14 cellular contexts compared by ENCODE assay signal in genomic region chr10:96991313-96991841, GRCh38.
DNase-seq lines count a peak whose midpoint lies in the region; TF ChIP-seq lines count a peak whose summit lies in the region.
"Had no signal": no experiment of that assay in that cellular context is flagged by ENCODE, and none has a peak within 500 bp of the region (broad histone marks: within the 10 kb centered on the region; RNA-seq: fewer than 3 reads in every experiment).

No MANE protein-coding gene starts in this region.

- no peaks in the 10 kb centered on the region for H3K27me3 Mint-ChIP-seq in mesothelial cell of epicardium (ENCODE audit: low read depth)
- H3K27me3 Mint-ChIP-seq: memory B cell had no signal

- TF ChIP-seq CTCF in GM12865 (IDR thresholded peaks at IDR 0.05; ENCODE audit: insufficient read depth, low read depth, low read length, missing control alignments) (no peak), mesothelial cell of epicardium (IDR thresholded peaks at IDR 0.05; ENCODE audit: unreplicated experiment) (no peak), GM13977 (IDR thresholded peaks at IDR 0.05; ENCODE audit: extremely low read depth, insufficient read depth, missing control alignments) (no peak), lower leg skin (IDR thresholded peaks at IDR 0.05) (no peak)

- no peaks in the 10 kb centered on the region for H3K36me3 Mint-ChIP-seq in mesothelial cell of epicardium

- no peaks in the 10 kb centered on the region for H3K36me3 ChIP-seq in GM23248 (ENCODE audit: low read depth)
- H3K36me3 ChIP-seq in adipocyte (ENCODE audit: control insufficient read depth, insufficient read depth, low read length, severe bottlenecking) = no peaks in the 10 kb centered on the region
- H3K36me3 ChIP-seq: upper lobe of left lung had no signal

- in situ Hi-C loops in GM23248 (cut with MboI) (no loop called here), GM13977 (cut with MboI; ENCODE audit: low pct_unique_long_range_greater_than_20kb, low sequenced_read_pairs, unreplicated experiment) (no loop called here)

- H3K27ac Mint-ChIP-seq in mesothelial cell of epicardium = peak overlapping the region; percentile 13
- H3K27ac Mint-ChIP-seq: endodermal cell, memory B cell had no signal

- H3K9me3 Mint-ChIP-seq in mesothelial cell of epicardium = no peaks in the 10 kb centered on the region
- H3K9me3 Mint-ChIP-seq: endodermal cell, memory B cell had no signal

- H4K20me1 ChIP-seq in GM23248 (ENCODE audit: insufficient read depth) = no peaks in the 10 kb centered on the region

- H3K4me3 ChIP-seq in GM12865 (ENCODE audit: low read depth, low read length) (no peak overlapping the region), GM23248 (peak overlapping the region; percentile 62), adipocyte (ENCODE audit: low read length) (peak overlapping the region; percentile 29), lower leg skin (ENCODE audit: low read depth, poor library complexity, severe bottlenecking) (no peak overlapping the region)
- H3K4me3 ChIP-seq: PC-9, upper lobe of left lung had no signal

- H3K9ac ChIP-seq in GM23248 = peak overlapping the region; percentile 43
- peak overlapping the region; percentile 17 for H3K9ac ChIP-seq in adipocyte (ENCODE audit: low read length)

- intact Hi-C loops in lower leg skin (cut with DNase I; ENCODE audit: low total_unique reads) = no loop called here

- peak overlapping the region; percentile 69 for H3K27ac ChIP-seq in GM23248
- H3K27ac ChIP-seq: PC-9, upper lobe of left lung had no signal

- H3K27me3 ChIP-seq in GM23248 (replicated peaks; ENCODE audit: insufficient read depth) = no peaks in the 10 kb centered on the region
- H3K27me3 ChIP-seq in adipocyte (replicated peaks; ENCODE audit: control insufficient read depth, insufficient read depth, low read length) = no peaks in the 10 kb centered on the region
- H3K27me3 ChIP-seq: upper lobe of left lung had no signal

- H3K4me3 Mint-ChIP-seq in mesothelial cell of epicardium = no peak overlapping the region
- H3K4me3 Mint-ChIP-seq: endodermal cell, memory B cell had no signal

- H3K79me2 ChIP-seq in GM23248 (ENCODE audit: insufficient read depth) = no peaks in the 10 kb centered on the region

- peaks cover 34% of the 10 kb centered on the region for H3F3A ChIP-seq in GM23248 (ENCODE audit: insufficient read depth)

- H3K4me1 Mint-ChIP-seq in mesothelial cell of epicardium = peaks cover 18% of the 10 kb centered on the region

- WGBS in GM23248 (ENCODE audit: low coverage in 1 of 2, low lambda C conversion rate in 2 of 2, missing lambda C conversion rate in 2 of 2), 2 experiments = 2% methylated on average over 7 of the region's 7 CpGs
- 40 to 48% methylated on average over 7 of the region's 7 CpGs for WGBS in lower leg skin, 2 donors

- H2AFZ ChIP-seq in GM23248 = peak overlapping the region; percentile 53
- H2AFZ ChIP-seq: PC-9 had no signal

- TF ChIP-seq POLR2A in lower leg skin (IDR thresholded peaks at IDR 0.05) = no peak

- no peaks in the 10 kb centered on the region for H3K9me3 ChIP-seq in GM23248 (ENCODE audit: low read depth)
- H3K9me3 ChIP-seq in adipocyte (ENCODE audit: control insufficient read depth, low read length) = no peaks in the 10 kb centered on the region
- H3K9me3 ChIP-seq: upper lobe of left lung had no signal

- no peaks in the 10 kb centered on the region for H3K9me2 ChIP-seq in GM23248 (ENCODE audit: insufficient read depth)

- peaks cover 41% of the 10 kb centered on the region for H3K4me1 ChIP-seq in GM23248 (ENCODE audit: insufficient read depth)
- H3K4me1 ChIP-seq in adipocyte (ENCODE audit: control insufficient read depth, insufficient read depth, low read length) = peaks cover 33% of the 10 kb centered on the region
- H3K4me1 ChIP-seq: upper lobe of left lung had no signal

- peak; percentile 86 for DNase-seq in GM12865 (ENCODE audit: low read depth)
- DNase-seq in GM23248 = peak; percentile 85
- DNase-seq in adipocyte (ENCODE audit: low read depth) = peak; percentile 63
- DNase-seq in mesothelial cell of epicardium (ENCODE audit: low spot score in 2 of 2, unreplicated experiment in 2 of 2) = no peak
- DNase-seq in activated naive CD4-positive, alpha-beta T cell treated with Interleukin-2 at 50 U/mL for 16 hours = no peak
- DNase-seq in GM13977 (ENCODE audit: low spot score) = no peak
- no peak for DNase-seq in SHP77 treated with DMSO at 0.1 percent for 48 hours (lab: John Stamatoyannopoulos, UW)
- DNase-seq in lower leg skin (ENCODE audit: low spot score in 2 of 2) = no peak
- DNase-seq: endodermal cell; MV-4-11; PC-9; stimulated activated CD4-positive, alpha-beta T cell treated with anti-CD3 and anti-CD28 coated beads, Interleukin-1b, Interleukin-23, amount 100 ng/mL, for 48 hours; upper lobe of left lung had no signal

- H3K4me2 ChIP-seq in GM23248 (ENCODE audit: unreplicated experiment) = peak overlapping the region; percentile 77
- H3K4me2 ChIP-seq: PC-9 had no signal

Comparison
In these comparisons a context has a peak if more than half of its experiments do, and no peak if none do; other contexts are left out.
1. DNase-seq: peak in GM12865 (single experiment), GM23248 (single experiment) and adipocyte (single experiment); none in mesothelial cell of epicardium (0 of 2), activated naive CD4-positive, alpha-beta T cell treated with Interleukin-2 at 50 U/mL for 16 hours (single experiment), GM13977 (single experiment), SHP77 treated with DMSO at 0.1 percent for 48 hours (single experiment) and lower leg skin (0 of 2).
2. H3K4me3 ChIP-seq: peak in GM23248 (single experiment) and adipocyte (single experiment); none in GM12865 (single experiment) and lower leg skin (single experiment).